ENCODE assay signal across 15 cellular contexts in genomic region chrX:85569096-85569495, GRCh38.
DNase-seq lines count a peak whose midpoint lies in the region; ATAC-seq and TF ChIP-seq lines count a peak whose summit lies in the region.
"Had no signal": no experiment of that assay in that cellular context is flagged by ENCODE, and none has a peak within 500 bp of the region (broad histone marks: within the 10 kb centered on the region; RNA-seq: fewer than 3 reads in every experiment).

No MANE protein-coding gene starts in this region.

- no peak overlapping the region for H3K27ac Mint-ChIP-seq in WTC11
- H3K27ac Mint-ChIP-seq: CD4-positive, alpha-beta memory T cell had no signal

- CTCF ChIA-PET in WTC11 (lab: Charles Lee) = no interaction called here

- H3K27me3 Mint-ChIP-seq in WTC11 (ENCODE audit: low read depth) = no peaks in the 10 kb centered on the region
- H3K27me3 Mint-ChIP-seq: CD4-positive, alpha-beta memory T cell had no signal

- H3K36me3 Mint-ChIP-seq in WTC11 = no peaks in the 10 kb centered on the region
- H3K36me3 Mint-ChIP-seq: CD4-positive, alpha-beta memory T cell had no signal

- H3K4me1 Mint-ChIP-seq in WTC11 = peaks cover 32% of the 10 kb centered on the region

- POLR2A ChIA-PET in WTC11 (lab: Charles Lee) = no interaction called here

- peak; percentile 88 for ATAC-seq in WTC11

- peaks cover 15% of the 10 kb centered on the region for H3K9me3 Mint-ChIP-seq in WTC11
- H3K9me3 Mint-ChIP-seq: CD4-positive, alpha-beta memory T cell had no signal

- TF ChIP-seq CTCF in WTC11 (IDR thresholded peaks at IDR 0.05) = no peak

- DNase-seq in NCI-H748 (lab: John Stamatoyannopoulos, UW; ENCODE audit: unreplicated experiment) (peak; percentile 19), NCI-H748 treated with DMSO at 0.1 percent for 48 hours (lab: John Stamatoyannopoulos, UW) (no peak), WTC11 (ENCODE audit: low spot score) (no peak), iPS-NIHi11 (ENCODE audit: low spot score) (peak; percentile 7), NCI-H2107 (lab: John Stamatoyannopoulos, UW) (no peak), occipital lobe (lab: John Stamatoyannopoulos, UW) (no peak), HuH-7.5 (ENCODE audit: low spot score) (no peak)
- DNase-seq: C1 segment of cervical spinal cord; CD4-positive, alpha-beta memory T cell; GDM1; NCI-H1930; NCI-H226; NCI-H510A; Right ventricle myocardium superior; RPMI8226 had no signal

- H3K4me3 Mint-ChIP-seq in WTC11 = no peak overlapping the region
- H3K4me3 Mint-ChIP-seq: CD4-positive, alpha-beta memory T cell had no signal

TF ChIP-seq in WTC11, 78 proteins besides CTCF, POLR2A, EP300 and RAD21:
- TF ChIP-seq HMGA2 (CRISPR knock-in tag; IDR thresholded peaks at IDR 0.05) = no peak
- no peak for TF ChIP-seq ZSCAN18 (CRISPR knock-in tag; IDR thresholded peaks at IDR 0.05)
- TF ChIP-seq ZNF396 (CRISPR knock-in tag; IDR thresholded peaks at IDR 0.05; ENCODE audit: borderline replicate concordance) = no peak
- no peak for TF ChIP-seq HMGXB4 (CRISPR knock-in tag; IDR thresholded peaks at IDR 0.05)
- no peak for TF ChIP-seq ATF6 (CRISPR knock-in tag; IDR thresholded peaks at IDR 0.05)
- no peak for TF ChIP-seq ZNF512 (CRISPR knock-in tag; IDR thresholded peaks at IDR 0.05; ENCODE audit: borderline replicate concordance)
- no peak for TF ChIP-seq ZNF281 (CRISPR knock-in tag; IDR thresholded peaks at IDR 0.05)
- TF ChIP-seq ERG (CRISPR knock-in tag; IDR thresholded peaks at IDR 0.05) = no peak
- no peak for TF ChIP-seq NFATC4 (CRISPR knock-in tag; IDR thresholded peaks at IDR 0.05)
- no peak for TF ChIP-seq MLX (CRISPR knock-in tag; IDR thresholded peaks at IDR 0.05)
- no peak for TF ChIP-seq SMAD4 (CRISPR knock-in tag; IDR thresholded peaks at IDR 0.05)
- TF ChIP-seq ATF1 (CRISPR knock-in tag; IDR thresholded peaks at IDR 0.05) = no peak

Comparison
In these comparisons a context has a peak if more than half of its experiments do, and no peak if none do; other contexts are left out.
1. DNase-seq: peak in NCI-H748 (single experiment) and iPS-NIHi11 (single experiment); none in NCI-H748 treated with DMSO at 0.1 percent for 48 hours (single experiment), WTC11 (single experiment), NCI-H2107 (single experiment), occipital lobe (single experiment) and HuH-7.5 (single experiment).